ENCODE assay signal across 11 cellular contexts in the genomic region with DNA sequence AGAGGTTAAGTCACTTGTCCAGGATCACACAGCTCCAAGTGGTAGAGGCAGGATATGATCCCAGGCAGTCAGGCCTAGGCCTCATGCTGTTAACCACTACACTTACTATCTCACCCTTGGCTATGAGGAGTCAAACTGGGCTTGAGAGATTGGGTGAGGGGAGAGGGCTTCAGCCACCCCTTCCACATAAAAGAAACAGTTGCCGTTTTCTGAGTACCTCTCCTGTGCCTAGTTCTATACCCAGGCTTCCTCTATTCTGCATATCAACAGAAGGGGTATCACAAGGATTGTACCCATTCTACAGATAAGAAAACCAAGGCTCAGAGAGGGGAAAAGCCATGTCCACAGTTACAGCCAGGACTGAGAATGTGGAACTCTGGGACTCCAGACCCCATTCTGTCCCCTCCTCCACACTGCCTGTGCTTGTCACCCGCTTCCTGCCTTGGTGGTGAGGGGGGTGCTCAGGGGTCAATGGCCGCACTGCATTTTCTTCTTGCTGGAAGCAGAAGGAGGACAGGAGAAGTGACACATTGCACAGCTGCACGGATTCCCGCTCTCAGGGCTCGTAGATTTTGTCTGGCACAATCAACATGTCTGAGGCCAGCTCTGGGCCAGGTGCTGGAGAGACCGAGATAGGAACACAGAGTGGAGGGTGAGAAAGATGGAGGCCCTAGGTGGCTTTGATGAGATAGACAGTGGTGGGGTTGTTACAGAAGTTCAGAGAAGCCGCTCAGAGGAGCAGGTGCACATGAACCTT.
"Had no signal": no experiment of that assay in that cellular context is flagged by ENCODE, and none has a peak within 500 bp of the region (broad histone marks: within the 10 kb centered on the region; RNA-seq: fewer than 3 reads in every experiment).

No MANE protein-coding gene starts in this region.

- H3K9me3 ChIP-seq: esophagus squamous epithelium, ovary, thyroid gland had no signal

- H3K27me3 ChIP-seq: esophagus squamous epithelium, ovary, thyroid gland had no signal

- DNase-seq: activated CD4-positive, alpha-beta T cell treated with anti-CD3 and anti-CD28 coated beads, Interleukin-2, amount 50 U/mL, for 4 hours; activated naive CD4-positive, alpha-beta T cell treated with Interleukin-2 at 50 U/mL for 16 hours; activated T-cell treated with anti-CD3 and anti-CD28 coated beads for 4 hours; caudate nucleus; effector CD4-positive, alpha-beta T cell; esophagus squamous epithelium; glutamatergic neuron; ovary; small intestine; T-helper 9 cell; thyroid gland had no signal

- H3K36me3 ChIP-seq: esophagus squamous epithelium, ovary, thyroid gland had no signal

- H3K4me3 ChIP-seq: esophagus squamous epithelium, ovary, thyroid gland had no signal
